In the genomic region with DNA sequence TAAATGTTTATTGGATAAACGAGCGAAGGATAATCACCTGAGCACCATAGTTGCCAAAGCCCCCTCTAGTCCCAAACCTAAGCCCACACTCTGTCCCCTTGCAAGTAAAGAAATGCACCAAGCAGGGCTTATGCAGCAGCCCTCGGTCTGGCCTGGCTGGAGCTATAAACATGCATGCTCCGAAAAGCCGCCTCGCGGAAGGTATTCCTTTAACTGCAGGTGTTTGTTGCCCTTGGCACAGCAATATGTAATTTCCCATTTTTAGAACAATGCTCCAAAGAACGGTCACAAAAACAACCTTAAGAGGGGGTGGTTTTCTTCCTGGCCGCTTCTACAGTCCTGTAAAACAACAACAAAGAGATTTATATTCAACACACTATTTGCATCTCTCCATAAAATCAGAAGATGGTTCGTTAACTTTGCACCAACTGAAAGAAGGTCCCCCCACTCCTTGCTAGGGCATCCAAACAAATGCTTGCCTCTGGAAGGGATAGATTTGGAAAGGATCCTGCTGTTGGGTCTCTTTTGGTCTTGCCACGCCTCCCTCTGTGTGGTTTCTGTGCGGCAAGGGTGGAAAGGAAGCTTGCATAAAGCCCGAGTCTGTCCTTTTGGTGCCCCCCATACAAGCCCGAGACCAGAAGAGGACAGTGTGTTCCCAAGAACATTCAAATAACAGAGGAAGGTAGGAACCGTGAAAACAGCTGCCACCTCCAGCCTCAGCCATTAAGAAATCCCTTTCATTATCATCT, we compare ENCODE assay signal across 12 cellular contexts. TPM values are rescaled to one million over a fixed set of nuclear protein-coding genes. Genes with fewer than 3 reads are reported as not detected.
DNase-seq lines count a peak whose midpoint lies in the region; ATAC-seq and TF ChIP-seq lines count a peak whose summit lies in the region.
"Had no signal": no experiment of that assay in that cellular context is flagged by ENCODE, and none has a peak within 500 bp of the region (broad histone marks: within the 10 kb centered on the region; RNA-seq: fewer than 3 reads in every experiment).

No MANE protein-coding gene starts in this region.

- H3K27ac ChIP-seq in HEK293 (ENCODE audit: extremely low read depth, low read depth, low read length): no peak overlapping the region
- peak overlapping the region; percentile 61 for H3K27ac ChIP-seq in right cardiac atrium (ENCODE audit: low read length)
- peak overlapping the region; percentile 3 for H3K27ac ChIP-seq in skeletal muscle tissue (ENCODE audit: low read depth, low read length)

- intact Hi-C loops in right cardiac atrium (cut with DNase I) (loop anchor here in 2 of 4 donors (10.0 kb wide), 2 partner anchors 51 to 101 kb away; no protein-coding TSS in a partner anchor), posterior vena cava (cut with DNase I) (no loop called here), head of caudate nucleus (cut with DNase I) (no loop called here)

- no peaks in the 10 kb centered on the region for H3K9me3 ChIP-seq in HEK293 (ENCODE audit: control insufficient read depth, insufficient read depth, low read depth, low read length)
- H3K9me3 ChIP-seq in right cardiac atrium (ENCODE audit: control insufficient read depth, low read length): no peaks in the 10 kb centered on the region
- no peaks in the 10 kb centered on the region for H3K9me3 ChIP-seq in skeletal muscle tissue (ENCODE audit: control insufficient read depth in 3 of 3, low read length in 3 of 3)

- CTCF ChIA-PET in HEK293 (lab: Yijun Ruan, JAX): interaction anchor here (0.5 to 2.0 kb wide), 4 partner anchors 8 to 637 kb away, joined by 3 to 8 read pairs (median 6); a partner anchor contains a TSS

- peak in 1 of 2 donors; percentile 56 for ATAC-seq in right cardiac atrium
- ATAC-seq in GM18505 (IDR thresholded peaks at IDR 0.05; ENCODE audit: unreplicated experiment): no peak

- DNase-seq in RPMI8226 (peak; percentile 94), right cardiac atrium (no peak), posterior vena cava (ENCODE audit: low spot score) (no peak), head of caudate nucleus (no peak)
- DNase-seq in stimulated activated naive CD4-positive, alpha-beta T cell (lab: John Stamatoyannopoulos, UW): no peak
- DNase-seq: activated CD4-positive, alpha-beta T cell treated with anti-CD3 and anti-CD28 coated beads, Interleukin-2, amount 50 U/mL, for 4 hours; foreskin melanocyte had no signal

- H3K9ac ChIP-seq in skeletal muscle tissue (ENCODE audit: low read depth in 1 of 3, low read length in 3 of 3): peak overlapping the region in 1 of 3 donors; percentile 28

- 51% methylated on average over 15 of the region's 15 CpGs for WGBS in right cardiac atrium

- H3K36me3 ChIP-seq in HEK293 (ENCODE audit: control insufficient read depth in 2 of 2, insufficient read depth in 1 of 2, low read length in 2 of 2) (no peaks in the 10 kb centered on the region), skeletal muscle tissue (ENCODE audit: control insufficient read depth in 3 of 3, insufficient read depth in 3 of 3, low read length in 3 of 3) (no peaks in the 10 kb centered on the region)

- no peak for TF ChIP-seq POLR2A in GM18505 (IDR thresholded peaks at IDR 0.05; ENCODE audit: borderline replicate concordance, extremely low read depth, insufficient read depth, insufficient read length)

- POLR2A ChIA-PET in HEK293 (lab: Yijun Ruan, JAX): interaction anchor here (0.6 kb wide), 1 partner anchor 25 kb away, joined by 4 read pairs; no protein-coding TSS in a partner anchor

- H3K4me1 ChIP-seq in HEK293 (ENCODE audit: control insufficient read depth, insufficient read depth, low read length): no peaks in the 10 kb centered on the region
- peaks cover 6% of the 10 kb centered on the region for H3K4me1 ChIP-seq in right cardiac atrium (ENCODE audit: control insufficient read depth, insufficient read depth, low read length)
- H3K4me1 ChIP-seq in skeletal muscle tissue (ENCODE audit: control insufficient read depth in 3 of 3, insufficient read depth in 3 of 3, low read length in 3 of 3): peaks cover 3 to 5% (median 4%) of the 10 kb centered on the region in 3 donors

- TF ChIP-seq CTCF in HEK293 (tag by site-specific recombination; IDR thresholded peaks at IDR 0.05): no peak

- H3K4me3 ChIP-seq in HEK293 (ENCODE audit: low read depth, low read length) (no peak overlapping the region), right cardiac atrium (ENCODE audit: low read length) (no peak overlapping the region), skeletal muscle tissue (ENCODE audit: low read length in 3 of 3) (no peak overlapping the region)

- H3K27me3 ChIP-seq in right cardiac atrium (ENCODE audit: control insufficient read depth, insufficient read depth) (no peaks in the 10 kb centered on the region), skeletal muscle tissue (ENCODE audit: control insufficient read depth in 3 of 3, insufficient read depth in 3 of 3, low read length in 3 of 3) (no peaks in the 10 kb centered on the region)

TF ChIP-seq in HEK293, 187 proteins besides CTCF, POLR2A, EP300 and RAD21:
- no peak for TF ChIP-seq ZBTB21 (tag by site-specific recombination; IDR thresholded peaks at IDR 0.05)
- TF ChIP-seq SP7 (tag by site-specific recombination; IDR thresholded peaks at IDR 0.05): peak; percentile 74
- TF ChIP-seq, protein P1, sequence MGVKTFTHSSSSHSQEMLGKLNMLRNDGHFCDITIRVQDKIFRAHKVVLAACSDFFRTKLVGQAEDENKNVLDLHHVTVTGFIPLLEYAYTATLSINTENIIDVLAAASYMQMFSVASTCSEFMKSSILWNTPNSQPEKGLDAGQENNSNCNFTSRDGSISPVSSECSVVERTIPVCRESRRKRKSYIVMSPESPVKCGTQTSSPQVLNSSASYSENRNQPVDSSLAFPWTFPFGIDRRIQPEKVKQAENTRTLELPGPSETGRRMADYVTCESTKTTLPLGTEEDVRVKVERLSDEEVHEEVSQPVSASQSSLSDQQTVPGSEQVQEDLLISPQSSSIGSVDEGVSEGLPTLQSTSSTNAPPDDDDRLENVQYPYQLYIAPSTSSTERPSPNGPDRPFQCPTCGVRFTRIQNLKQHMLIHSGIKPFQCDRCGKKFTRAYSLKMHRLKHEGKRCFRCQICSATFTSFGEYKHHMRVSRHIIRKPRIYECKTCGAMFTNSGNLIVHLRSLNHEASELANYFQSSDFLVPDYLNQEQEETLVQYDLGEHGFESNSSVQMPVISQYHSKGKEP (tag by site-specific recombination; IDR thresholded peaks at IDR 0.05): 0 out of 2 replicates have a peak, but pooled peaks have one; percentile 23
TF ChIP-seq in HEK293: peak in this region for 2.

RNA-seq across cellular contexts. Expression of a gene that starts 14.9 kb away (rescaled TPM):
- total RNA-seq in right cardiac atrium: not detected
- polyA plus RNA-seq in right cardiac atrium: not detected
- not detected for total RNA-seq in skeletal muscle tissue
- total RNA-seq in posterior vena cava: not detected
- total RNA-seq: Daoy had no signal
- polyA plus RNA-seq: neural cell had no signal
